1 cellular context compared by ENCODE assay signal in genomic region chr15:89139613-89140499, GRCh38.
TF ChIP-seq lines count a peak whose summit lies in the region.

No MANE protein-coding gene starts in this region.

TF ChIP-seq in HCT116, 20 proteins besides CTCF, POLR2A, EP300 and RAD21 (continued from another document):
- no peak for TF ChIP-seq REST (IDR thresholded peaks at IDR 0.05; ENCODE audit: low read depth)
- no peak for TF ChIP-seq EZH2 (IDR thresholded peaks at IDR 0.05)
- TF ChIP-seq, protein P1, sequence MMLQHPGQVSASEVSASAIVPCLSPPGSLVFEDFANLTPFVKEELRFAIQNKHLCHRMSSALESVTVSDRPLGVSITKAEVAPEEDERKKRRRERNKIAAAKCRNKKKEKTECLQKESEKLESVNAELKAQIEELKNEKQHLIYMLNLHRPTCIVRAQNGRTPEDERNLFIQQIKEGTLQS (IDR thresholded peaks at IDR 0.05) = no peak
- no peak for TF ChIP-seq FOSL1 (IDR thresholded peaks at IDR 0.05; ENCODE audit: low read depth)
